ENCODE assay signal across 22 cellular contexts in genomic region chr3:17181413-17181907, GRCh38.
"Had no signal": no experiment of that assay in that cellular context is flagged by ENCODE, and none has a peak within 500 bp of the region (broad histone marks: within the 10 kb centered on the region; RNA-seq: fewer than 3 reads in every experiment).

No MANE protein-coding gene starts in this region.

- H3K27me3 ChIP-seq: brain microvascular endothelial cell, gastrocnemius medialis, left lung, ovary, right lobe of liver, suprapubic skin, vagina had no signal

- H3K4me3 ChIP-seq: gastrocnemius medialis, left lung, mucosa of descending colon, ovary, psoas muscle, right lobe of liver, suprapubic skin, vagina had no signal

- H3K27ac Mint-ChIP-seq: activated B cell treated with CpG ODN at 0.5 μM for 24 hours; activated CD4-positive, alpha-beta memory T cell treated with anti-CD3 and anti-CD28 coated beads, Interleukin-2, amount 10 ng/mL, durations not matched to agents 7 days and 5 days; activated CD8-positive, alpha-beta memory T cell treated with anti-CD3 and anti-CD28 coated beads, Interleukin-2, amount 10 ng/mL, durations not matched to agents 7 days and 5 days; activated naive CD4-positive, alpha-beta T cell treated with anti-CD3 and anti-CD28 coated beads for 36 hours had no signal

- H3K4me1 ChIP-seq: left lung, right lobe of liver, suprapubic skin, vagina had no signal

- H3K4me3 Mint-ChIP-seq: activated B cell treated with CpG ODN at 0.5 μM for 24 hours; activated CD4-positive, alpha-beta memory T cell treated with anti-CD3 and anti-CD28 coated beads, Interleukin-2, amount 10 ng/mL, durations not matched to agents 7 days and 5 days; activated CD8-positive, alpha-beta memory T cell treated with anti-CD3 and anti-CD28 coated beads, Interleukin-2, amount 10 ng/mL, durations not matched to agents 7 days and 5 days; activated naive CD4-positive, alpha-beta T cell treated with anti-CD3 and anti-CD28 coated beads for 36 hours had no signal

- H3K27ac ChIP-seq: brain microvascular endothelial cell, gastrocnemius medialis, left lung, ovary, psoas muscle, right lobe of liver, suprapubic skin, vagina had no signal

- H3K9me3 Mint-ChIP-seq: activated B cell treated with CpG ODN at 0.5 μM for 24 hours; activated CD4-positive, alpha-beta memory T cell treated with anti-CD3 and anti-CD28 coated beads, Interleukin-2, amount 10 ng/mL, durations not matched to agents 7 days and 5 days; activated naive CD4-positive, alpha-beta T cell treated with anti-CD3 and anti-CD28 coated beads for 36 hours; stimulated activated naive CD8-positive, alpha-beta T cell treated with anti-CD3 and anti-CD28 coated beads, Interleukin-15, amount 100 ng/mL, for 72 hours had no signal

- ATAC-seq: activated CD8-positive, alpha-beta memory T cell treated with anti-CD3 and anti-CD28 coated beads, Interleukin-2, amount 10 ng/mL, durations not matched to agents 7 days and 5 days; gastrocnemius medialis; left lung; mucosa of descending colon; naive thymus-derived CD4-positive, alpha-beta T cell; psoas muscle; right lobe of liver had no signal

- DNase-seq: activated B cell treated with CpG ODN at 0.5 μM for 24 hours; activated CD4-positive, alpha-beta memory T cell treated with anti-CD3 and anti-CD28 coated beads, Interleukin-2, amount 10 ng/mL, durations not matched to agents 7 days and 5 days; activated CD4-positive, alpha-beta T cell treated with anti-CD3 and anti-CD28 coated beads for 4 hours; activated CD8-positive, alpha-beta memory T cell treated with anti-CD3 and anti-CD28 coated beads, Interleukin-2, amount 10 ng/mL, durations not matched to agents 7 days and 5 days; activated naive CD4-positive, alpha-beta T cell treated with anti-CD3 and anti-CD28 coated beads for 36 hours; brain microvascular endothelial cell; cerebellar nuclear complex; effector CD4-positive, alpha-beta T cell; gastrocnemius medialis; head of caudate nucleus; kidney; left lung; mucosa of descending colon; naive thymus-derived CD4-positive, alpha-beta T cell; ovary; psoas muscle; right lobe of liver; stimulated activated CD4-positive, alpha-beta T cell treated with anti-CD3 and anti-CD28 coated beads, Interleukin-4, amount 100 ng/mL, for 1 hour; stimulated activated naive CD8-positive, alpha-beta T cell treated with anti-CD3 and anti-CD28 coated beads, Interleukin-15, amount 100 ng/mL, for 72 hours; trophoblast cell had no signal

- H3K9me3 ChIP-seq: gastrocnemius medialis, left lung, mucosa of descending colon, ovary, psoas muscle, right lobe of liver, suprapubic skin, vagina had no signal

- H3K27me3 Mint-ChIP-seq: activated B cell treated with CpG ODN at 0.5 μM for 24 hours; activated CD4-positive, alpha-beta memory T cell treated with anti-CD3 and anti-CD28 coated beads, Interleukin-2, amount 10 ng/mL, durations not matched to agents 7 days and 5 days; activated CD8-positive, alpha-beta memory T cell treated with anti-CD3 and anti-CD28 coated beads, Interleukin-2, amount 10 ng/mL, durations not matched to agents 7 days and 5 days; stimulated activated naive CD8-positive, alpha-beta T cell treated with anti-CD3 and anti-CD28 coated beads, Interleukin-15, amount 100 ng/mL, for 72 hours had no signal

- H3K36me3 ChIP-seq: brain microvascular endothelial cell, ovary had no signal
